ENCODE assay signal across 8 cellular contexts in genomic region chr4:143911528-143912407, GRCh38. TPM values are rescaled to one million over a fixed set of nuclear protein-coding genes. Genes with fewer than 3 reads are reported as not detected.
A peak's percentile ranks its signal among the peaks of the same experiment; 100 is the strongest.
DNase-seq lines count a peak whose midpoint lies in the region; ATAC-seq lines count a peak whose summit lies in the region.
"Not testable (repeated sequence)": the region's sequence is repeated elsewhere in the genome, so short reads cannot be mapped to it uniquely, and the experiment has no call there.

No MANE protein-coding gene starts in this region.

- peak overlapping the region; percentile 70 for H3K4me3 Mint-ChIP-seq in T-helper 1 cell treated with Interleukin-12 subunit alpha and Interleukin-12 subunit beta and Interleukin-4 antibody, amounts not matched to agents 30 μg/mL and 1 μg/mL, for 36 hours
- peak overlapping the region; percentile 71 for H3K4me3 Mint-ChIP-seq in activated naive CD4-positive, alpha-beta T cell treated with anti-CD3 and anti-CD28 coated beads, Interleukin-2, amount 10 ng/mL, durations not matched to agents 7 days and 5 days
- peak overlapping the region; percentile 69 to 94 (median 80) for H3K4me3 Mint-ChIP-seq in naive thymus-derived CD4-positive, alpha-beta T cell

- intact Hi-C loops in naive thymus-derived CD4-positive, alpha-beta T cell (cut with micrococcal nuclease): loop anchor here in 1 of 2 donors (1.0 kb wide), 1 partner anchor 352 kb away; no protein-coding TSS in a partner anchor

- H3K4me1 ChIP-seq in naive thymus-derived CD4-positive, alpha-beta T cell (ENCODE audit: control insufficient read depth in 2 of 2, insufficient read depth in 2 of 2, low read length in 2 of 2): not testable (repeated sequence)

- not testable (repeated sequence) for H3K27me3 ChIP-seq in naive thymus-derived CD4-positive, alpha-beta T cell (ENCODE audit: control insufficient read depth in 2 of 2, insufficient read depth in 2 of 2, low read length in 2 of 2)

- H3K36me3 Mint-ChIP-seq in T-helper 1 cell treated with Interleukin-12 subunit alpha and Interleukin-12 subunit beta and Interleukin-4 antibody, amounts not matched to agents 30 μg/mL and 1 μg/mL, for 36 hours (ENCODE audit: low read depth); activated naive CD4-positive, alpha-beta T cell treated with anti-CD3 and anti-CD28 coated beads, Interleukin-2, amount 10 ng/mL, durations not matched to agents 7 days and 5 days; naive thymus-derived CD4-positive, alpha-beta T cell: not testable (repeated sequence)

- peaks cover 18% of the 10 kb centered on the region for H3K27me3 Mint-ChIP-seq in T-helper 1 cell treated with Interleukin-12 subunit alpha and Interleukin-12 subunit beta and Interleukin-4 antibody, amounts not matched to agents 30 μg/mL and 1 μg/mL, for 36 hours (ENCODE audit: low read depth)
- not testable (repeated sequence) for H3K27me3 Mint-ChIP-seq in activated naive CD4-positive, alpha-beta T cell treated with anti-CD3 and anti-CD28 coated beads, Interleukin-2, amount 10 ng/mL, durations not matched to agents 7 days and 5 days
- H3K27me3 Mint-ChIP-seq in naive thymus-derived CD4-positive, alpha-beta T cell: peaks cover 0 to 44% (median 17%) of the 10 kb centered on the region in 5 donors

- H3K36me3 ChIP-seq in naive thymus-derived CD4-positive, alpha-beta T cell (ENCODE audit: control insufficient read depth in 2 of 3, insufficient read depth in 3 of 3, low read length in 3 of 3): not testable (repeated sequence)

- CTCF ChIA-PET in activated naive CD4-positive, alpha-beta T cell treated with anti-CD3 and anti-CD28 coated beads, Interleukin-2, amount 10 ng/mL, durations not matched to agents 7 days and 5 days (lab: Charles Lee); naive thymus-derived CD4-positive, alpha-beta T cell (lab: Charles Lee): not testable (repeated sequence)

- peak; percentile 59 for ATAC-seq in GM19395 (IDR thresholded peaks at IDR 0.05; ENCODE audit: unreplicated experiment)
- peak; percentile 58 for ATAC-seq in HG02981 (IDR thresholded peaks at IDR 0.05; ENCODE audit: unreplicated experiment)
- ATAC-seq in naive thymus-derived CD4-positive, alpha-beta T cell: peak; percentile 42

- peak overlapping the region; percentile 27 for H3K4me3 ChIP-seq in naive thymus-derived CD4-positive, alpha-beta T cell (ENCODE audit: low read length)

- not testable (repeated sequence) for H3K9me3 ChIP-seq in naive thymus-derived CD4-positive, alpha-beta T cell (ENCODE audit: control insufficient read depth in 2 of 3, low read length in 3 of 3)

- not testable (repeated sequence) for H3K4me1 Mint-ChIP-seq in T-helper 1 cell treated with Interleukin-12 subunit alpha and Interleukin-12 subunit beta and Interleukin-4 antibody, amounts not matched to agents 30 μg/mL and 1 μg/mL, for 36 hours (ENCODE audit: low read depth)
- peaks cover 15% of the 10 kb centered on the region for H3K4me1 Mint-ChIP-seq in activated naive CD4-positive, alpha-beta T cell treated with anti-CD3 and anti-CD28 coated beads, Interleukin-2, amount 10 ng/mL, durations not matched to agents 7 days and 5 days
- H3K4me1 Mint-ChIP-seq in naive thymus-derived CD4-positive, alpha-beta T cell: peaks cover 0 to 36% (median 6%) of the 10 kb centered on the region in 7 donors

- POLR2A ChIA-PET in naive thymus-derived CD4-positive, alpha-beta T cell (lab: Charles Lee): not testable (repeated sequence)

- DNase-seq in COLO668 (lab: John Stamatoyannopoulos, UW; ENCODE audit: unreplicated experiment) (peak; percentile 49), fibroblast of peridontal ligament (ENCODE audit: extremely low read depth) (peak; percentile 5)
- peak; percentile 42 for DNase-seq in activated naive CD4-positive, alpha-beta T cell treated with anti-CD3 and anti-CD28 coated beads, Interleukin-2, amount 10 ng/mL, durations not matched to agents 7 days and 5 days
- peak in 6 of 9 donors; percentile 14 to 40 (median 26) for DNase-seq in naive thymus-derived CD4-positive, alpha-beta T cell
- DNase-seq in stimulated activated CD8-positive, alpha-beta memory T cell treated with anti-CD3 and anti-CD28 coated beads, Interleukin-4, amount 100 ng/mL, for 48 hours: peak; percentile 63

- peak overlapping the region; percentile 13 for H3K27ac ChIP-seq in naive thymus-derived CD4-positive, alpha-beta T cell (ENCODE audit: low read depth, low read length)

- not testable (repeated sequence) for H3K27ac Mint-ChIP-seq in T-helper 1 cell treated with Interleukin-12 subunit alpha and Interleukin-12 subunit beta and Interleukin-4 antibody, amounts not matched to agents 30 μg/mL and 1 μg/mL, for 36 hours
- H3K27ac Mint-ChIP-seq in activated naive CD4-positive, alpha-beta T cell treated with anti-CD3 and anti-CD28 coated beads, Interleukin-2, amount 10 ng/mL, durations not matched to agents 7 days and 5 days: peak overlapping the region; percentile 68
- H3K27ac Mint-ChIP-seq in naive thymus-derived CD4-positive, alpha-beta T cell: peak overlapping the region in 7 of 9 donors; percentile 52 to 86 (median 81)

- not testable (repeated sequence) for H3K9me3 Mint-ChIP-seq in T-helper 1 cell treated with Interleukin-12 subunit alpha and Interleukin-12 subunit beta and Interleukin-4 antibody, amounts not matched to agents 30 μg/mL and 1 μg/mL, for 36 hours; activated naive CD4-positive, alpha-beta T cell treated with anti-CD3 and anti-CD28 coated beads, Interleukin-2, amount 10 ng/mL, durations not matched to agents 7 days and 5 days; naive thymus-derived CD4-positive, alpha-beta T cell

RNA-seq across cellular contexts. Expression of gene GYPE, which starts 6.4 kb away (rescaled TPM):
- total RNA-seq in naive thymus-derived CD4-positive, alpha-beta T cell: 1 to 10 TPM in 2 of 5 experiments, under 1 TPM in 2, not detected in 1; 0.12 to 1.8 (median 0.68) TPM
- 1 to 10 TPM; 2.4 to 3.6 TPM for polyA plus RNA-seq in naive thymus-derived CD4-positive, alpha-beta T cell

Comparison
In these comparisons a context has a peak if more than half of its experiments do, and no peak if none do; other contexts are left out.
1. Peak in every context shown above with its lines: DNase-seq, ATAC-seq, H3K4me3 ChIP-seq and H3K27ac ChIP-seq.
2. DNase-seq: peak in every context shown above with its lines; median percentile 63 in stimulated activated CD8-positive, alpha-beta memory T cell treated with anti-CD3 and anti-CD28 coated beads, Interleukin-4, amount 100 ng/mL, for 48 hours; 49 in COLO668; 42 in activated naive CD4-positive, alpha-beta T cell treated with anti-CD3 and anti-CD28 coated beads, Interleukin-2, amount 10 ng/mL, durations not matched to agents 7 days and 5 days; 26 in naive thymus-derived CD4-positive, alpha-beta T cell; 5 in fibroblast of peridontal ligament.